ENCODE assay signal across 19 cellular contexts in the genomic region with DNA sequence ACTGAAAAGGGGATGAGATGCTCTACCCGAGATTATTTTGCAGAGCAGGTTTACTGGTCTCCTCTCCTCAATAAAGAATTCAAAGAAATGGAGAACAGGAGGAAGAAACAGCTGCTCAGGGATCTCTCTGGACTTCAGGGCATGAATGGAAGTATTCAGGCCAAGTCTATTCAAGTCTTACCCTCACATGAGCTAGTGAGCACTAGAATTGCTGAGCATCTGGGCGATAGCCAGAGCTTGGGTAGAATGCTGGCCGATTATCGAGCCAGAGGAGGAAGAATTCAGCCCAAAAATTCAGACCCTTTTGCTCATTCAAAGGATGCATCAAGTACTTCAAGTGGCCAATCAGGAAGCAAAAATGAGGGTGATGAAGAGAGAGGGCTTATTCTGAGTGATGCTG.
"Had no signal": no experiment of that assay in that cellular context is flagged by ENCODE, and none has a peak within 500 bp of the region (broad histone marks: within the 10 kb centered on the region; RNA-seq: fewer than 3 reads in every experiment).

No MANE protein-coding gene starts in this region.

- ATAC-seq: activated CD4-positive, alpha-beta T cell treated with anti-CD3 and anti-CD28 coated beads for 36 hours; body of pancreas; heart right ventricle; left ventricle myocardium superior; naive thymus-derived CD8-positive, alpha-beta T cell; sciatic nerve; WTC11 had no signal

- DNase-seq: activated CD4-positive, alpha-beta T cell treated with anti-CD3 and anti-CD28 coated beads for 36 hours; activated CD4-positive, alpha-beta T cell treated with anti-CD3 and anti-CD28 coated beads, Interleukin-2, amount 50 U/mL, for 48 hours; body of pancreas; cortex of kidney; erythroblast; foreskin melanocyte; heart right ventricle; immature natural killer cell; left ventricle myocardium superior; mesendoderm; naive thymus-derived CD8-positive, alpha-beta T cell; ovary; spleen; stimulated activated naive CD4-positive, alpha-beta T cell treated with Interleukin-2 at 50 U/mL for 16 hours; trophoblast cell had no signal

- H3K9me3 Mint-ChIP-seq: immature natural killer cell; naive thymus-derived CD8-positive, alpha-beta T cell; WTC11 had no signal

- H3K4me3 Mint-ChIP-seq: activated CD4-positive, alpha-beta T cell treated with anti-CD3 and anti-CD28 coated beads for 36 hours; activated naive CD8-positive, alpha-beta T cell; immature natural killer cell; naive thymus-derived CD8-positive, alpha-beta T cell; WTC11 had no signal

- FAIRE-seq: endometrium had no signal

- H3K27ac Mint-ChIP-seq: activated CD4-positive, alpha-beta T cell treated with anti-CD3 and anti-CD28 coated beads for 36 hours; activated naive CD8-positive, alpha-beta T cell; WTC11 had no signal

- H3K27me3 Mint-ChIP-seq: activated CD4-positive, alpha-beta T cell treated with anti-CD3 and anti-CD28 coated beads for 36 hours; activated naive CD8-positive, alpha-beta T cell; naive thymus-derived CD8-positive, alpha-beta T cell had no signal

- H3K4me1 Mint-ChIP-seq: activated CD4-positive, alpha-beta T cell treated with anti-CD3 and anti-CD28 coated beads for 36 hours; immature natural killer cell; WTC11 had no signal
